14 cellular contexts compared by ENCODE assay signal in genomic region chr12:105225505-105225904, GRCh38. TPM values are rescaled to one million over a fixed set of nuclear protein-coding genes. Genes with fewer than 3 reads are reported as not detected.
DNase-seq lines count a peak whose midpoint lies in the region; ATAC-seq, FAIRE-seq and TF ChIP-seq lines count a peak whose summit lies in the region.
"Had no signal": no experiment of that assay in that cellular context is flagged by ENCODE, and none has a peak within 500 bp of the region (broad histone marks: within the 10 kb centered on the region; RNA-seq: fewer than 3 reads in every experiment).

No MANE protein-coding gene starts in this region.

- H3K9me3 ChIP-seq in adipocyte (ENCODE audit: control insufficient read depth, low read length) (no peaks in the 10 kb centered on the region), parathyroid adenoma (ENCODE audit: control insufficient read depth, low read length) (no peaks in the 10 kb centered on the region), small intestine (ENCODE audit: control insufficient read depth, low read depth) (no peaks in the 10 kb centered on the region)
- H3K9me3 ChIP-seq: A549, gastroesophageal sphincter had no signal

- ATAC-seq in GM21576 (IDR thresholded peaks at IDR 0.05; ENCODE audit: unreplicated experiment), result no peak
- ATAC-seq: A549, esophagus mucosa had no signal

- H3K9ac ChIP-seq in KMS-11 (no peak overlapping the region), adipocyte (ENCODE audit: low read length) (peak overlapping the region; percentile 71), parathyroid adenoma (no peak overlapping the region)

- no peaks in the 10 kb centered on the region for H4K20me1 ChIP-seq in KMS-11 (ENCODE audit: insufficient read depth)

- H3K27me3 ChIP-seq in KMS-11 (ENCODE audit: insufficient read depth, low read depth) (no peaks in the 10 kb centered on the region), adipocyte (replicated peaks; ENCODE audit: control insufficient read depth, insufficient read depth, low read length) (no peaks in the 10 kb centered on the region), parathyroid adenoma (ENCODE audit: control insufficient read depth, insufficient read depth, low read length) (no peaks in the 10 kb centered on the region), small intestine (ENCODE audit: control insufficient read depth in 2 of 2, insufficient read depth in 2 of 2, low read length in 2 of 2) (no peaks in the 10 kb centered on the region)
- H3K27me3 ChIP-seq: gastroesophageal sphincter had no signal

- FAIRE-seq in small intestine (lab: Jason Lieb, UNC), result no peak
- FAIRE-seq in D721Med (lab: Jason Lieb, UNC), result no peak
- FAIRE-seq: A549 had no signal

- H3K36me3 ChIP-seq in KMS-11 (ENCODE audit: insufficient read depth) (no peaks in the 10 kb centered on the region), adipocyte (ENCODE audit: control insufficient read depth, insufficient read depth, low read length, severe bottlenecking) (peaks cover 70% of the 10 kb centered on the region), parathyroid adenoma (ENCODE audit: control insufficient read depth, insufficient read depth, low read length) (no peaks in the 10 kb centered on the region), small intestine (ENCODE audit: control insufficient read depth in 2 of 2, insufficient read depth in 2 of 2, low read length in 2 of 2) (peaks cover 0 to 18% of the 10 kb centered on the region in 2 donors)

- H3K27ac ChIP-seq in KMS-11 (peak overlapping the region; percentile 83), parathyroid adenoma (no peak overlapping the region), small intestine (ENCODE audit: low read depth in 1 of 2, low read length in 1 of 2) (no peak overlapping the region)
- H3K27ac ChIP-seq: A549 had no signal

- H2AFZ ChIP-seq in KMS-11 (ENCODE audit: low read depth) (no peak overlapping the region), parathyroid adenoma (no peak overlapping the region)

- WGBS in small intestine, 3 donors, result 73 to 78% (median 76%) methylated on average over 3 of the region's 3 CpGs

- H3K4me3 ChIP-seq in KMS-11 (IDR thresholded peaks at IDR 0.05; ENCODE audit: insufficient read depth, low read depth, low read length) (no peak overlapping the region), adipocyte (ENCODE audit: low read length) (no peak overlapping the region), parathyroid adenoma (ENCODE audit: low read depth, low read length) (no peak overlapping the region), small intestine (ENCODE audit: low read depth in 1 of 2, low read length in 2 of 2) (no peak overlapping the region)
- H3K4me3 ChIP-seq: A549, gastroesophageal sphincter had no signal

- H3K4me2 ChIP-seq in KMS-11 (peak overlapping the region; percentile 91), parathyroid adenoma (ENCODE audit: low read length) (peak overlapping the region; percentile 72)
- H3K4me2 ChIP-seq: A549 had no signal

- H3K4me1 ChIP-seq in KMS-11 (ENCODE audit: low read depth, poor library complexity, severe bottlenecking) (peaks cover 70% of the 10 kb centered on the region), adipocyte (ENCODE audit: control insufficient read depth, insufficient read depth, low read length) (peaks cover 100% of the 10 kb centered on the region), parathyroid adenoma (peaks cover 17% of the 10 kb centered on the region), small intestine (ENCODE audit: control insufficient read depth in 2 of 2, insufficient read depth in 1 of 2, low read depth in 1 of 2, low read length in 1 of 2) (peaks cover 10 to 23% of the 10 kb centered on the region in 2 donors)
- H3K4me1 ChIP-seq: A549 had no signal

- TF ChIP-seq CTCF in KMS-11 (conservative IDR thresholded peaks at IDR 0.05; ENCODE audit: low read depth, low read length) (no peak), parathyroid adenoma (IDR thresholded peaks at IDR 0.05) (no peak), D721Med (IDR thresholded peaks at IDR 0.05; ENCODE audit: insufficient read depth, missing control alignments) (no peak)

- H3K79me2 ChIP-seq in KMS-11 (ENCODE audit: insufficient read depth, low read depth), result peaks cover 13% of the 10 kb centered on the region; the same call in 1 of the 2 replicates
- peaks cover 35% of the 10 kb centered on the region for H3K79me2 ChIP-seq in parathyroid adenoma

- DNase-seq in SIG-M5 treated with dmso at 0.1 percent for 504 hours (lab: John Stamatoyannopoulos, UW; ENCODE audit: unreplicated experiment) (peak; percentile 31), SIG-M5 (lab: John Stamatoyannopoulos, UW) (no peak), adipocyte (ENCODE audit: low read depth) (no peak), small intestine (no peak), D721Med (ENCODE audit: insufficient read length, low spot score) (no peak)
- DNase-seq: DMS153, NCI-H510A, T-helper 9 cell had no signal

RNA-seq across cellular contexts. Expression of gene APPL2, which starts 10.5 kb away (rescaled TPM):
- polyA plus RNA-seq in small intestine, result 10 to 100 TPM; 22.8 to 85.9 (median 79.6) TPM
